Comparison of ENCODE assay signal across 1 cellular context in genomic region chr1:195663549-195664280, GRCh38.
A peak's percentile ranks its signal among the peaks of the same experiment; 100 is the strongest.
TF ChIP-seq lines count a peak whose summit lies in the region.

No MANE protein-coding gene starts in this region.

TF ChIP-seq in K562, 482 proteins besides CTCF, POLR2A, EP300 and RAD21 (continued from another document):
- no peak for TF ChIP-seq ZBTB33 (CRISPR knock-in tag; IDR thresholded peaks at IDR 0.05)
- TF ChIP-seq ESRRB (CRISPR knock-in tag; IDR thresholded peaks at IDR 0.05; ENCODE audit: borderline replicate concordance), result no peak
- no peak for TF ChIP-seq RBM17 (IDR thresholded peaks at IDR 0.05; ENCODE audit: borderline replicate concordance, low read depth, low read length)
- no peak for TF ChIP-seq PURB (CRISPR knock-in tag; IDR thresholded peaks at IDR 0.05; ENCODE audit: low read depth)
- no peak for TF ChIP-seq NR3C1 (CRISPR knock-in tag; IDR thresholded peaks at IDR 0.05)
- no peak for TF ChIP-seq ZNF41 (CRISPR knock-in tag; conservative IDR thresholded peaks at IDR 0.05)
- no peak for TF ChIP-seq KDM4B (IDR thresholded peaks at IDR 0.05; ENCODE audit: borderline replicate concordance in 2 of 2, low read depth in 1 of 2)
- TF ChIP-seq ARID1B (IDR thresholded peaks at IDR 0.05), result no peak
- TF ChIP-seq IFI16 (CRISPR knock-in tag; IDR thresholded peaks at IDR 0.05), result no peak
- TF ChIP-seq TAL1 (IDR thresholded peaks at IDR 0.05), result no peak
- no peak for TF ChIP-seq HDAC8 (tag; IDR thresholded peaks at IDR 0.05)
- TF ChIP-seq ZNF436 (CRISPR knock-in tag; IDR thresholded peaks at IDR 0.05), result no peak
- no peak for TF ChIP-seq CTCFL (IDR thresholded peaks at IDR 0.05; ENCODE audit: borderline replicate concordance, insufficient read depth, low read depth, low read length, poor library complexity, severe bottlenecking)
- TF ChIP-seq JUND (IDR thresholded peaks at IDR 0.05; ENCODE audit: borderline replicate concordance, low read depth, low read length), result no peak
- peak; percentile 46; the same call in 1 of the 3 replicates for TF ChIP-seq JUND (tag; IDR thresholded peaks at IDR 0.05; ENCODE audit: borderline replicate concordance, low read depth, low read length)
- TF ChIP-seq USF2 (CRISPR knock-in tag; IDR thresholded peaks at IDR 0.05), result no peak
- no peak for TF ChIP-seq CEBPB (tag; IDR thresholded peaks at IDR 0.05)
- TF ChIP-seq E2F1 (CRISPR knock-in tag; IDR thresholded peaks at IDR 0.05), result no peak
- TF ChIP-seq FOSL1 (tag; conservative IDR thresholded peaks at IDR 0.05), result peak; percentile 65
- TF ChIP-seq HES1 (IDR thresholded peaks at IDR 0.05; ENCODE audit: low read depth), result no peak
- TF ChIP-seq ZNF592 (IDR thresholded peaks at IDR 0.05), result no peak
- no peak for TF ChIP-seq TAF9B (IDR thresholded peaks at IDR 0.05; ENCODE audit: partially characterized antibody)
- no peak for TF ChIP-seq MAX (CRISPR knock-in tag; IDR thresholded peaks at IDR 0.05)
- TF ChIP-seq CHD7 (IDR thresholded peaks at IDR 0.05; ENCODE audit: low read depth, low read length), result no peak
- no peak for TF ChIP-seq POLR2G (IDR thresholded peaks at IDR 0.05; ENCODE audit: low read depth, low read length)
- TF ChIP-seq FOXA3 (CRISPR knock-in tag; conservative IDR thresholded peaks at IDR 0.05 in 1 of 2, IDR thresholded peaks at IDR 0.05 in 1 of 2), result peak in 1 of 2 experiments; percentile 79; a peak in 2 of 4 replicates
